In the genomic region with DNA sequence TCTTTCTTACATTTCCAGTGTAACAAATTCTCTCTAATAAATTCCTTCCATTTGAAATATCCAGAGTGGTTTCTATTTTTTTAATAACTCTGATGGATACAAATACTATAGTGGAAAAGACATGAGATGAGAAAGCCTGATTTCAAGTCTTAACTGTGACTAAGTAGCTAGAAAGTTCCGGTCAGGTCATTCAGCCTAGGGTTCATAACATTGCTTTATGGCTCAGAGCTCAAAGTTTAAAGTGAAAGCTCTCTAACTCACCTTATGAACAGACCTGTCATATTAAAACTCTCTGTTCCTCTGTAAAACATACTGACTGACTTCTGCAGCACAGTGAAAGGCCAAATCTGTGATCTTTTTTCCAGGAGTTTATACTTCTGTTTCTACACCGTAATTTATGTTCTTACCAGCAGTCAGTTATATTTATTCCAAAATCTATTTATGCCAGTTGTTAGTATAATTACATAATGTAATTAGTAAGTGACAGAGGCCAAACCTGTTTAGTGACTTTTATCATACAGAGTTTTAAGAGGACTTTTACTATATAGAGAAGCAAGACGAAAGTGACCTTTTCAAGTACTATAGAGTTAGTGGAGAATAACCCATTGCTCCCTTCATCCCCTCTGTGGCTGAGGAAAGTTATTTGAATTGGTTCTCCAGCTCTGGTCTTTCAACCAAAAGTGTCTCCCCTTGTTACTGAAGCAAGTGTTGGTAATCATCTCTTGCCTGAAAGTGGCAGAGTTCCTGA, we compare ENCODE assay signal across 12 cellular contexts.
DNase-seq lines count a peak whose midpoint lies in the region; ATAC-seq and TF ChIP-seq lines count a peak whose summit lies in the region.
"Had no signal": no experiment of that assay in that cellular context is flagged by ENCODE, and none has a peak within 500 bp of the region (broad histone marks: within the 10 kb centered on the region; RNA-seq: fewer than 3 reads in every experiment).

No MANE protein-coding gene starts in this region.

- ATAC-seq in GM19463 (IDR thresholded peaks at IDR 0.05; ENCODE audit: unreplicated experiment) (peak; percentile 81), HG02870 (IDR thresholded peaks at IDR 0.05; ENCODE audit: unreplicated experiment) (peak; percentile 88), HG03565 (IDR thresholded peaks at IDR 0.05; ENCODE audit: unreplicated experiment) (peak; percentile 69)
- ATAC-seq: A549 had no signal

- DNase-seq in GM10248 (ENCODE audit: extremely low spot score) = peak; percentile 24
- no peak for DNase-seq in stimulated activated CD4-positive, alpha-beta T cell treated with anti-CD3 and anti-CD28 coated beads, Interleukin-2, amount 100 ng/mL, for 24 hours
- no peak for DNase-seq in testis
- DNase-seq in ACHN = no peak
- no peak for DNase-seq in G401 (ENCODE audit: low spot score)
- DNase-seq: activated CD4-positive, alpha-beta memory T cell treated with anti-CD3 and anti-CD28 coated beads for 36 hours; NCI-H510A had no signal

- POLR2A ChIA-PET in GM10248 (lab: Yijun Ruan, JAX) = no interaction called here

- no peak for TF ChIP-seq CTCF in GM10248 (IDR thresholded peaks at IDR 0.05; ENCODE audit: control extremely low read depth, extremely low read depth, low read depth, missing control alignments)
- no peak for TF ChIP-seq CTCF in testis (IDR thresholded peaks at IDR 0.05)

- H3K4me1 ChIP-seq in testis = no peaks in the 10 kb centered on the region
- H3K4me1 ChIP-seq: A549 had no signal

- H3K36me3 ChIP-seq in testis (ENCODE audit: low read depth, missing control alignments) = no peaks in the 10 kb centered on the region

- H3K4me3 ChIP-seq in testis = no peak overlapping the region
- H3K4me3 ChIP-seq: A549, skin epidermis had no signal

- CTCF ChIA-PET in GM10248 (lab: Yijun Ruan, JAX) = interaction anchor here (1.2 kb wide), 1 partner anchor 9 kb away, joined by 4 read pairs; no protein-coding TSS in a partner anchor

- in situ Hi-C loops in ACHN (cut with HindIII; ENCODE audit: low pct_ligation_motif_present, low pct_unique_long_range_greater_than_20kb, low sequenced_read_pairs) = no loop called here
- in situ Hi-C loops in G401 (cut with HindIII; ENCODE audit: low sequenced_read_pairs) = no loop called here

- no peaks in the 10 kb centered on the region for H3K9me3 ChIP-seq in testis
- H3K9me3 ChIP-seq: A549 had no signal

- no peak for TF ChIP-seq POLR2A in testis (IDR thresholded peaks at IDR 0.05)

- WGBS in testis, 2 donors = 88 to 91% methylated on average over 3 of the region's 3 CpGs

- H3K27ac ChIP-seq in testis = no peak overlapping the region
- H3K27ac ChIP-seq: A549, skin epidermis had no signal

- intact Hi-C loops in testis (cut with DNase I; ENCODE audit: low total_unique reads) = no loop called here

- H3K27me3 ChIP-seq in testis = no peaks in the 10 kb centered on the region
